13 cellular contexts compared by ENCODE assay signal in the genomic region with DNA sequence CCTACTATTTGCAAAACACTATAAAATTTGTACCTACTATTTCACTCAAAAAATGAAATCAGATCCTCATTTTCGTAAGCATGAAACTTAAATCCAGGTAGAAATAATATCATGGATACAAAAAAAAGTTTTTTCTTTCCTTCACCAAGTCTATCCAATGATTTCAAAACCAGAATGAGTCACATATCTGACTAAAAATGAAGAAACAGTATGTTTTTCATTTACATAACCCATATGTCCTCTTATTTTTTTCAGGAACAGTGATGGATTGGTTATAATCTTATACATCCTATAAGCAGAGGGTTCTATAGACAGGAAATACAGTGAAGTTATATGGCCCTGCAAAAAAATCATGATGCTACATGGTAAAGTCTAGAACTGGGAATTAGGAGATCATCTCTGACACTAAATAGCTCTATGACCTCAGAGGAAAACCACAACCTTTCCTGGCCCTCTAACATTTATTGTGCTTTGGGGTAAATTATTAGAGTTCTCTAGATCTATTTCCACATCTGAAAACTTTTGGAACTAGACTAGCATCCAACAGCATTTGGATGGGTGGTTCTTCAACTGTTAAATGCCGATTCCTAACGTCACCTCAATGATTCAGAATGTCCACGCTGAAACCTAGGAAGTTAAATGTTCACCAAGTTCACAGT. TPM values are rescaled to one million over a fixed set of nuclear protein-coding genes. Genes with fewer than 3 reads are reported as not detected.
DNase-seq lines count a peak whose midpoint lies in the region; ATAC-seq, FAIRE-seq and TF ChIP-seq lines count a peak whose summit lies in the region.
"Had no signal": no experiment of that assay in that cellular context is flagged by ENCODE, and none has a peak within 500 bp of the region (broad histone marks: within the 10 kb centered on the region; RNA-seq: fewer than 3 reads in every experiment).

No MANE protein-coding gene starts in this region.

- no peaks in the 10 kb centered on the region for H3K9me3 ChIP-seq in A549
- no peaks in the 10 kb centered on the region for H3K9me3 ChIP-seq in GM23248 (ENCODE audit: low read depth)
- H3K9me3 ChIP-seq in gastroesophageal sphincter, result no peaks in the 10 kb centered on the region

- H3K27me3 ChIP-seq in GM23248 (replicated peaks; ENCODE audit: insufficient read depth) (no peaks in the 10 kb centered on the region), gastroesophageal sphincter (no peaks in the 10 kb centered on the region)

- 0 out of 2 replicates have a peak, but pooled peaks cover 7% of the 10 kb centered on the region for H3K36me3 ChIP-seq in GM23248 (ENCODE audit: low read depth)
- H3K36me3 ChIP-seq in gastroesophageal sphincter, result no peaks in the 10 kb centered on the region

- no peak for TF ChIP-seq CTCF in A549 (IDR thresholded peaks at IDR 0.05)
- no peak for TF ChIP-seq CTCF in fibroblast of the aortic adventitia (IDR thresholded peaks at IDR 0.05; ENCODE audit: insufficient read depth, low read length)
- no peak for TF ChIP-seq CTCF in gastroesophageal sphincter (IDR thresholded peaks at IDR 0.05)

- TF ChIP-seq EP300 in A549 (IDR thresholded peaks at IDR 0.05) (no peak), gastroesophageal sphincter (IDR thresholded peaks at IDR 0.05) (no peak)

- in situ Hi-C loops in GM23248 (cut with MboI), result no loop called here

- no peak for TF ChIP-seq RAD21 in A549 (conservative IDR thresholded peaks at IDR 0.05 in 1 of 2, IDR thresholded peaks at IDR 0.05 in 1 of 2)

- CTCF ChIA-PET in A549 (lab: Yijun Ruan, JAX), result no interaction called here

- 0 out of 6 replicates have a peak overlapping the region, but pooled peaks of 1 of the 2 experiments have one; percentile 19 for H3K27ac ChIP-seq in A549
- peak overlapping the region; percentile 88 for H3K27ac ChIP-seq in GM23248
- H3K27ac ChIP-seq in angular gyrus (ENCODE audit: low read depth, low read length), result peak overlapping the region; percentile 67
- no peak overlapping the region for H3K27ac ChIP-seq in gastroesophageal sphincter

- H3K4me1 ChIP-seq in A549, result peaks cover 37% of the 10 kb centered on the region
- peaks cover 37% of the 10 kb centered on the region for H3K4me1 ChIP-seq in GM23248 (ENCODE audit: insufficient read depth)
- H3K4me1 ChIP-seq in gastroesophageal sphincter, result peaks cover 3 to 43% (median 3%) of the 10 kb centered on the region in 3 donors

- H3K9me2 ChIP-seq in GM23248 (ENCODE audit: insufficient read depth), result no peaks in the 10 kb centered on the region

- no peak for DNase-seq in A549 (ENCODE audit: low read depth in 1 of 2, low spot score in 1 of 2)
- DNase-seq in GM23248, result peak; percentile 84
- peak; percentile 79 for DNase-seq in fibroblast of the aortic adventitia (ENCODE audit: low read depth)
- DNase-seq in activated CD4-positive, alpha-beta T cell treated with anti-CD3 and anti-CD28 coated beads for 4 hours, result no peak
- no peak for DNase-seq in stimulated activated naive CD4-positive, alpha-beta T cell treated with Interleukin-2 at 50 U/mL for 16 hours (lab: John Stamatoyannopoulos, UW)
- no peak for DNase-seq in NCI-H1105 treated with DMSO at 0.1 percent for 48 hours (lab: John Stamatoyannopoulos, UW)
- DNase-seq: activated CD4-positive, alpha-beta T cell treated with anti-CD3 and anti-CD28 coated beads, Interleukin-2, amount 50 U/mL, for 1 hour; NCI-H1694; NCI-H526; occipital lobe had no signal

- TF ChIP-seq POLR2A in A549 (IDR thresholded peaks at IDR 0.05; ENCODE audit: low read length) (no peak), gastroesophageal sphincter (IDR thresholded peaks at IDR 0.05) (no peak)

- peaks cover 40% of the 10 kb centered on the region for H3F3A ChIP-seq in GM23248 (ENCODE audit: insufficient read depth)

- POLR2A ChIA-PET in A549 (lab: Yijun Ruan, JAX), result interaction anchor here (1.6 kb wide), 1 partner anchor 12 kb away, joined by 4 read pairs; a partner anchor contains a TSS

- no peak for ATAC-seq in A549
- no peak for ATAC-seq in gastroesophageal sphincter
- ATAC-seq: HepG2 had no signal

- FAIRE-seq in A549 (lab: Jason Lieb, UNC), result no peak
- FAIRE-seq: HepG2 had no signal

- 78% methylated on average over 4 of the region's 4 CpGs for WGBS in A549 (ENCODE audit: missing lambda C conversion rate)
- 40 to 48% methylated on average over 4 of the region's 4 CpGs for WGBS in GM23248 (ENCODE audit: low coverage in 1 of 2, low lambda C conversion rate in 2 of 2, missing lambda C conversion rate in 2 of 2), 2 experiments
- WGBS in gastroesophageal sphincter (ENCODE audit: low coverage in 1 of 2), 2 donors, result 74 to 80% methylated on average over 2 to 4 of the region's 4 CpGs

- H3K79me2 ChIP-seq in GM23248 (ENCODE audit: insufficient read depth), result peaks cover 89% of the 10 kb centered on the region

- H4K20me1 ChIP-seq in GM23248 (ENCODE audit: insufficient read depth), result no peaks in the 10 kb centered on the region

- H3K9ac ChIP-seq in GM23248, result peak overlapping the region; percentile 50; the same call in 1 of the 2 replicates

- peak overlapping the region; percentile 22; the same call in 1 of the 3 replicates for H3K4me2 ChIP-seq in A549
- peak overlapping the region; percentile 74 for H3K4me2 ChIP-seq in GM23248 (ENCODE audit: unreplicated experiment)

- no peak overlapping the region for H3K4me3 ChIP-seq in A549
- peak overlapping the region; percentile 19 for H3K4me3 ChIP-seq in GM23248
- H3K4me3 ChIP-seq in fibroblast of the aortic adventitia (ENCODE audit: low read depth, low read length), result no peak overlapping the region
- no peak overlapping the region for H3K4me3 ChIP-seq in gastroesophageal sphincter

- H2AFZ ChIP-seq in GM23248, result no peak overlapping the region

TF ChIP-seq in A549, 52 proteins besides CTCF, POLR2A, EP300 and RAD21:
- TF ChIP-seq ESRRA (IDR thresholded peaks at IDR 0.05; ENCODE audit: borderline replicate concordance, low read length) (no peak), FOSL2 (IDR thresholded peaks at IDR 0.05) (no peak), FOSL2 (CRISPR knock-in tag; IDR thresholded peaks at IDR 0.05) (peak; percentile 17; the same call in 1 of the 2 replicates), CHD2 (IDR thresholded peaks at IDR 0.05; ENCODE audit: low read length, partially characterized antibody) (no peak)

RNA-seq across cellular contexts. Expression of a gene that starts 10.9 kb away (rescaled TPM):
- polyA plus RNA-seq in A549 (2011; rRNA removed) (25.4 and 28.7 TPM in 2 replicates), A549 (2017; fragmentation: RNase III; extraction: RNeasy Plus Mini Kit Qiagen cat#74134 plus additional on column Dnase treatment) (20.0 to 22.2 TPM (median 20.2 TPM) in 3 replicates), GM23248 (2016; fragmentation: Nextera tagmentation; extraction: Ambion mirVana) (42.1 and 44.2 TPM in 2 replicates)
- polyA plus RNA-seq in A549 (2012; cell fraction: cytosol; rRNA removed), result 5.6 and 7.3 TPM in 2 replicates
- 4.2 and 4.3 TPM in 2 replicates for polyA plus RNA-seq in A549 (2012; cell fraction: nucleus; rRNA removed)
- polyA minus RNA-seq in A549 (2011; rRNA and poly(A)+ RNA removed), result 18.0 and 18.5 TPM in 2 replicates
- 32.4 and 44.8 TPM in 2 replicates for total RNA-seq in GM23248 (2014; rRNA removed; shearing (Covaris generic))
- total RNA-seq in fibroblast of the aortic adventitia (ENCODE audit: low replicate concordance) (27.6 and 31.9 TPM in 2 replicates), gastroesophageal sphincter (10 to 100 TPM; 26.0 to 36.4 (median 34.7) TPM)

Comparison
In these comparisons a context has a peak if more than half of its experiments do, and no peak if none do; other contexts are left out.
1. DNase-seq: peak in GM23248 (single experiment) and fibroblast of the aortic adventitia (single experiment); none in A549 (0 of 2), activated CD4-positive, alpha-beta T cell treated with anti-CD3 and anti-CD28 coated beads for 4 hours (0 of 2), stimulated activated naive CD4-positive, alpha-beta T cell treated with Interleukin-2 at 50 U/mL for 16 hours (single experiment) and NCI-H1105 treated with DMSO at 0.1 percent for 48 hours (single experiment).
2. H3K27ac ChIP-seq: peak in GM23248 (single experiment) and angular gyrus (single experiment); none in gastroesophageal sphincter (0 of 4).